Comparison of ENCODE assay signal across 16 cellular contexts in genomic region chr11:61055776-61056175, GRCh38. TPM values are rescaled to one million over a fixed set of nuclear protein-coding genes. Genes with fewer than 3 reads are reported as not detected.
DNase-seq lines count a peak whose midpoint lies in the region; ATAC-seq and TF ChIP-seq lines count a peak whose summit lies in the region.
"Had no signal": no experiment of that assay in that cellular context is flagged by ENCODE, and none has a peak within 500 bp of the region (broad histone marks: within the 10 kb centered on the region; RNA-seq: fewer than 3 reads in every experiment).

No MANE protein-coding gene starts in this region.

- peak overlapping the region; percentile 49 for H3K27ac Mint-ChIP-seq in T-helper 1 cell treated with Interleukin-12 subunit alpha and Interleukin-12 subunit beta and Interleukin-4 antibody, amounts not matched to agents 30 μg/mL and 1 μg/mL, for 36 hours
- peak overlapping the region; percentile 80 for H3K27ac Mint-ChIP-seq in activated naive CD4-positive, alpha-beta T cell treated with anti-CD3 and anti-CD28 coated beads for 36 hours
- H3K27ac Mint-ChIP-seq in activated naive CD8-positive, alpha-beta T cell treated with anti-CD3 and anti-CD28 coated beads, Interleukin-2, amount 50 U/mL, for 24 hours, result peak overlapping the region; percentile 76
- peak overlapping the region; percentile 76 for H3K27ac Mint-ChIP-seq in stimulated activated effector memory CD8-positive, alpha-beta T cell treated with anti-CD3 and anti-CD28 coated beads, Interleukin-12 subunit alpha, Interleukin-12 subunit beta, amount 100 ng/mL, for 72 hours
- H3K27ac Mint-ChIP-seq in GM23338, result no peak overlapping the region

- H3K4me1 Mint-ChIP-seq in T-helper 1 cell treated with Interleukin-12 subunit alpha and Interleukin-12 subunit beta and Interleukin-4 antibody, amounts not matched to agents 30 μg/mL and 1 μg/mL, for 36 hours (ENCODE audit: low read depth), result peaks cover 48% of the 10 kb centered on the region
- H3K4me1 Mint-ChIP-seq in activated naive CD4-positive, alpha-beta T cell treated with anti-CD3 and anti-CD28 coated beads for 36 hours (ENCODE audit: low read depth), result peaks cover 79% of the 10 kb centered on the region
- H3K4me1 Mint-ChIP-seq in activated naive CD8-positive, alpha-beta T cell treated with anti-CD3 and anti-CD28 coated beads, Interleukin-2, amount 50 U/mL, for 24 hours, result peaks cover 82% of the 10 kb centered on the region
- H3K4me1 Mint-ChIP-seq in stimulated activated effector memory CD8-positive, alpha-beta T cell treated with anti-CD3 and anti-CD28 coated beads, Interleukin-12 subunit alpha, Interleukin-12 subunit beta, amount 100 ng/mL, for 72 hours, result peaks cover 47% of the 10 kb centered on the region
- H3K4me1 Mint-ChIP-seq in GM23338, result peaks cover 2% of the 10 kb centered on the region; the same call in 1 of the 3 replicates

- H4K20me1 ChIP-seq in GM23338 (replicated peaks; ENCODE audit: insufficient read depth), result no peaks in the 10 kb centered on the region

- TF ChIP-seq CTCF in GM23338 (conservative IDR thresholded peaks at IDR 0.05; ENCODE audit: low read depth in 2 of 2), result no peak

- CTCF ChIA-PET in activated naive CD4-positive, alpha-beta T cell treated with anti-CD3 and anti-CD28 coated beads for 36 hours (lab: Charles Lee), result interaction anchor here (1.8 kb wide), 1 partner anchor 12 kb away, joined by 4 read pairs; no protein-coding TSS in a partner anchor

- H3K79me2 ChIP-seq in GM23338 (replicated peaks; ENCODE audit: insufficient read depth), result no peaks in the 10 kb centered on the region

- H3K4me3 ChIP-seq in GM23338, result no peak overlapping the region
- H3K4me3 ChIP-seq: BLaER1 treated with 17β-estradiol and CSF1 and Interleukin-3, amounts not matched to agents 10 nM and 100 nM had no signal

- no peaks in the 10 kb centered on the region for H3K27me3 ChIP-seq in GM23338 (ENCODE audit: insufficient read depth)

- H3K27me3 Mint-ChIP-seq in T-helper 1 cell treated with Interleukin-12 subunit alpha and Interleukin-12 subunit beta and Interleukin-4 antibody, amounts not matched to agents 30 μg/mL and 1 μg/mL, for 36 hours (ENCODE audit: low read depth), result no peaks in the 10 kb centered on the region
- no peaks in the 10 kb centered on the region for H3K27me3 Mint-ChIP-seq in activated naive CD4-positive, alpha-beta T cell treated with anti-CD3 and anti-CD28 coated beads for 36 hours (ENCODE audit: low read depth)
- H3K27me3 Mint-ChIP-seq in activated naive CD8-positive, alpha-beta T cell treated with anti-CD3 and anti-CD28 coated beads, Interleukin-2, amount 50 U/mL, for 24 hours, result no peaks in the 10 kb centered on the region
- peaks cover 6% of the 10 kb centered on the region for H3K27me3 Mint-ChIP-seq in GM23338 (ENCODE audit: insufficient read depth, low read depth, poor library complexity)

- no peak overlapping the region for H3K4me3 Mint-ChIP-seq in T-helper 1 cell treated with Interleukin-12 subunit alpha and Interleukin-12 subunit beta and Interleukin-4 antibody, amounts not matched to agents 30 μg/mL and 1 μg/mL, for 36 hours
- H3K4me3 Mint-ChIP-seq in activated naive CD4-positive, alpha-beta T cell treated with anti-CD3 and anti-CD28 coated beads for 36 hours, result peak overlapping the region; percentile 5
- no peak overlapping the region for H3K4me3 Mint-ChIP-seq in activated naive CD8-positive, alpha-beta T cell treated with anti-CD3 and anti-CD28 coated beads, Interleukin-2, amount 50 U/mL, for 24 hours
- H3K4me3 Mint-ChIP-seq in stimulated activated effector memory CD8-positive, alpha-beta T cell treated with anti-CD3 and anti-CD28 coated beads, Interleukin-12 subunit alpha, Interleukin-12 subunit beta, amount 100 ng/mL, for 72 hours, result peak overlapping the region; percentile 50
- no peak overlapping the region for H3K4me3 Mint-ChIP-seq in GM23338

- intact Hi-C loops in activated naive CD4-positive, alpha-beta T cell treated with anti-CD3 and anti-CD28 coated beads for 36 hours (cut with micrococcal nuclease), result no loop called here

- no peak for ATAC-seq in activated naive CD8-positive, alpha-beta T cell treated with anti-CD3 and anti-CD28 coated beads, Interleukin-2, amount 50 U/mL, for 24 hours
- no peak for ATAC-seq in stimulated activated effector memory CD8-positive, alpha-beta T cell treated with anti-CD3 and anti-CD28 coated beads, Interleukin-12 subunit alpha, Interleukin-12 subunit beta, amount 100 ng/mL, for 72 hours
- ATAC-seq in GM18870 (IDR thresholded peaks at IDR 0.05; ENCODE audit: unreplicated experiment) (no peak), GM23338 (no peak)

- no peaks in the 10 kb centered on the region for H3K9me3 Mint-ChIP-seq in T-helper 1 cell treated with Interleukin-12 subunit alpha and Interleukin-12 subunit beta and Interleukin-4 antibody, amounts not matched to agents 30 μg/mL and 1 μg/mL, for 36 hours
- H3K9me3 Mint-ChIP-seq in activated naive CD4-positive, alpha-beta T cell treated with anti-CD3 and anti-CD28 coated beads for 36 hours, result no peaks in the 10 kb centered on the region
- H3K9me3 Mint-ChIP-seq in activated naive CD8-positive, alpha-beta T cell treated with anti-CD3 and anti-CD28 coated beads, Interleukin-2, amount 50 U/mL, for 24 hours, result no peaks in the 10 kb centered on the region
- H3K9me3 Mint-ChIP-seq in stimulated activated effector memory CD8-positive, alpha-beta T cell treated with anti-CD3 and anti-CD28 coated beads, Interleukin-12 subunit alpha, Interleukin-12 subunit beta, amount 100 ng/mL, for 72 hours, result no peaks in the 10 kb centered on the region
- no peaks in the 10 kb centered on the region; the same call in 2 of the 3 replicates for H3K9me3 Mint-ChIP-seq in GM23338

- DNase-seq in T-helper 1 cell (no peak), GM23338 (ENCODE audit: low spot score) (no peak)
- no peak for DNase-seq in activated naive CD4-positive, alpha-beta T cell treated with anti-CD3 and anti-CD28 coated beads for 36 hours
- no peak for DNase-seq in activated naive CD4-positive, alpha-beta T cell treated with Interleukin-2 at 50 U/mL for 16 hours
- no peak for DNase-seq in activated naive CD8-positive, alpha-beta T cell treated with anti-CD3 and anti-CD28 coated beads, Interleukin-2, amount 50 U/mL, for 24 hours
- DNase-seq in stimulated activated effector memory CD8-positive, alpha-beta T cell treated with anti-CD3 and anti-CD28 coated beads, Interleukin-12 subunit alpha, Interleukin-12 subunit beta, amount 100 ng/mL, for 72 hours (ENCODE audit: low spot score in 2 of 2), result no peak
- DNase-seq: H7, Karpas-422, MM.1S, NCI-H1105, NCI-H1694 treated with DMSO at 0.1 percent for 48 hours, NCI-H446 treated with DMSO at 0.1 percent for 48 hours had no signal

- H3K4me2 ChIP-seq in GM23338, result no peak overlapping the region

- H3K9me2 ChIP-seq in GM23338 (ENCODE audit: insufficient read depth), result no peaks in the 10 kb centered on the region

- H3F3A ChIP-seq in GM23338 (replicated peaks; ENCODE audit: low read depth), result no peaks in the 10 kb centered on the region

- no peaks in the 10 kb centered on the region for H3K4me1 ChIP-seq in GM23338 (ENCODE audit: insufficient read depth)

- H3K27ac ChIP-seq in GM23338 (ENCODE audit: low read depth), result no peak overlapping the region
- H3K27ac ChIP-seq: 22Rv1; BLaER1 treated with 17β-estradiol and CSF1 and Interleukin-3, amounts not matched to agents 10 nM and 100 nM had no signal

- H3K36me3 ChIP-seq in GM23338 (ENCODE audit: insufficient read depth), result no peaks in the 10 kb centered on the region
- H3K36me3 ChIP-seq: BLaER1 treated with 17β-estradiol and CSF1 and Interleukin-3, amounts not matched to agents 10 nM and 100 nM had no signal

- no peak overlapping the region for H2AFZ ChIP-seq in GM23338

- peaks cover 37% of the 10 kb centered on the region for H3K36me3 Mint-ChIP-seq in T-helper 1 cell treated with Interleukin-12 subunit alpha and Interleukin-12 subunit beta and Interleukin-4 antibody, amounts not matched to agents 30 μg/mL and 1 μg/mL, for 36 hours (ENCODE audit: low read depth)
- peaks cover 70% of the 10 kb centered on the region for H3K36me3 Mint-ChIP-seq in activated naive CD4-positive, alpha-beta T cell treated with anti-CD3 and anti-CD28 coated beads for 36 hours (ENCODE audit: low read depth)
- peaks cover 49% of the 10 kb centered on the region for H3K36me3 Mint-ChIP-seq in activated naive CD8-positive, alpha-beta T cell treated with anti-CD3 and anti-CD28 coated beads, Interleukin-2, amount 50 U/mL, for 24 hours (ENCODE audit: low read depth)
- H3K36me3 Mint-ChIP-seq in stimulated activated effector memory CD8-positive, alpha-beta T cell treated with anti-CD3 and anti-CD28 coated beads, Interleukin-12 subunit alpha, Interleukin-12 subunit beta, amount 100 ng/mL, for 72 hours, result peaks cover 21% of the 10 kb centered on the region
- H3K36me3 Mint-ChIP-seq in GM23338 (ENCODE audit: low read depth), result no peaks in the 10 kb centered on the region

RNA-seq across cellular contexts. Expression of gene CD5, which starts 46.5 kb away (rescaled TPM):
- 100 to 1,000 TPM; 228 to 232 TPM for total RNA-seq in activated naive CD4-positive, alpha-beta T cell treated with anti-CD3 and anti-CD28 coated beads for 36 hours
- not detected in 2 replicates for total RNA-seq in GM23338 (2014; rRNA removed; shearing (Covaris generic))
- not detected in 2 replicates for polyA plus RNA-seq in GM23338 (2016; fragmentation: Nextera tagmentation; extraction: Ambion mirVana)
- total RNA-seq: H7 had no signal

Comparison
In these comparisons a context has a peak if more than half of its experiments do, and no peak if none do; other contexts are left out.
1. H3K4me3 Mint-ChIP-seq: peak in activated naive CD4-positive, alpha-beta T cell treated with anti-CD3 and anti-CD28 coated beads for 36 hours (single experiment) and stimulated activated effector memory CD8-positive, alpha-beta T cell treated with anti-CD3 and anti-CD28 coated beads, Interleukin-12 subunit alpha, Interleukin-12 subunit beta, amount 100 ng/mL, for 72 hours (single experiment); none in T-helper 1 cell treated with Interleukin-12 subunit alpha and Interleukin-12 subunit beta and Interleukin-4 antibody, amounts not matched to agents 30 μg/mL and 1 μg/mL, for 36 hours (single experiment), activated naive CD8-positive, alpha-beta T cell treated with anti-CD3 and anti-CD28 coated beads, Interleukin-2, amount 50 U/mL, for 24 hours (single experiment) and GM23338 (single experiment).
2. RNA of gene CD5, which starts 46.5 kb away (total RNA-seq): 228 to 232 TPM in activated naive CD4-positive, alpha-beta T cell treated with anti-CD3 and anti-CD28 coated beads for 36 hours; not detected in GM23338; every median in the first group is over 100 times any median in the second.